ENCODE assay signal across 8 cellular contexts in genomic region chrX:48800574-48801280, GRCh38. TPM values are rescaled to one million over a fixed set of nuclear protein-coding genes. Genes with fewer than 3 reads are reported as not detected.
DNase-seq lines count a peak whose midpoint lies in the region; ATAC-seq and TF ChIP-seq lines count a peak whose summit lies in the region.

No MANE protein-coding gene starts in this region.

- no peaks in the 10 kb centered on the region for H3K9me3 Mint-ChIP-seq in CD8-positive, alpha-beta T cell

- H3K4me2 ChIP-seq in OCI-LY1 (ENCODE audit: low read length) (peak overlapping the region; percentile 99), neural cell (ENCODE audit: low read length) (peak overlapping the region; percentile 76)

- H3K4me3 ChIP-seq in CD8-positive, alpha-beta T cell (ENCODE audit: low read depth, low read length), result peak overlapping the region; percentile 46
- H3K4me3 ChIP-seq in OCI-LY1 (ENCODE audit: low read depth, low read length, poor library complexity, severe bottlenecking) (peak overlapping the region; percentile 83), ectodermal cell (ENCODE audit: insufficient read depth, low read depth, low read length) (peak overlapping the region; percentile 51), neural cell (ENCODE audit: low read length) (peak overlapping the region; percentile 77)

- POLR2A ChIA-PET in CD8-positive, alpha-beta T cell (lab: Charles Lee), result interaction anchor here (0.8 to 2.3 kb wide), 10 partner anchors 64 to 226 kb away, joined by 3 to 16 read pairs (median 6); partner anchors contain the start of genes GRIPAP1, PQBP1, RBM3 and SUV39H1

- peak; percentile 34 for TF ChIP-seq RAD21 in neural cell (conservative IDR thresholded peaks at IDR 0.05)

- H3K36me3 ChIP-seq in CD8-positive, alpha-beta T cell (ENCODE audit: insufficient read depth, low read length), result no peaks in the 10 kb centered on the region
- H3K36me3 ChIP-seq in OCI-LY1 (ENCODE audit: insufficient read depth, low read length), result no peaks in the 10 kb centered on the region
- H3K36me3 ChIP-seq in ectodermal cell (ENCODE audit: control insufficient read depth, insufficient read depth, low read length), result no peaks in the 10 kb centered on the region
- no peaks in the 10 kb centered on the region for H3K36me3 ChIP-seq in neural cell (ENCODE audit: insufficient read depth, low read length)

- intact Hi-C loops in CD8-positive, alpha-beta T cell (cut with DNase I, micrococcal nuclease), result loop anchor here (1.0 to 10.0 kb wide), 17 partner anchors 63 to 728 kb away; partner anchors contain the start of genes OTUD5 (in 2 of the 2), EBP (in 1 of the 2), FTSJ1 (in 1 of the 2) and PIM2 (in 1 of the 2)

- peak overlapping the region; percentile 94 for H3K4me3 Mint-ChIP-seq in CD8-positive, alpha-beta T cell

- no peaks in the 10 kb centered on the region for H3K9me2 ChIP-seq in OCI-LY1 (ENCODE audit: low read depth, low read length)
- no peaks in the 10 kb centered on the region for H3K9me2 ChIP-seq in neural cell (ENCODE audit: insufficient read depth, low read length)

- CTCF ChIA-PET in CD8-positive, alpha-beta T cell (lab: Charles Lee), result interaction anchor here (2.0 kb wide), 1 partner anchor 153 kb away, joined by 9 read pairs; no protein-coding TSS in a partner anchor

- no peaks in the 10 kb centered on the region for H3K79me2 ChIP-seq in OCI-LY1 (ENCODE audit: insufficient read depth, low read length)
- H3K79me2 ChIP-seq in neural cell (replicated peaks; ENCODE audit: insufficient read depth, low read length), result no peaks in the 10 kb centered on the region

- H3K36me3 Mint-ChIP-seq in CD8-positive, alpha-beta T cell, result peaks cover 22% of the 10 kb centered on the region

- peak overlapping the region; percentile 98 for H3K9ac ChIP-seq in OCI-LY1 (ENCODE audit: low read length)
- peak overlapping the region; percentile 81 for H3K9ac ChIP-seq in neural cell (ENCODE audit: low read length)

- 44 to 46% methylated on average over 17 of the region's 17 CpGs for WGBS in ectodermal cell, 2 experiments

- ATAC-seq in CD8-positive, alpha-beta T cell, result no peak
- ATAC-seq in GM18868 (IDR thresholded peaks at IDR 0.05; ENCODE audit: unreplicated experiment), result no peak

- peaks cover 13% of the 10 kb centered on the region for H3K4me1 ChIP-seq in CD8-positive, alpha-beta T cell (ENCODE audit: insufficient read depth, low read length)
- H3K4me1 ChIP-seq in OCI-LY1 (ENCODE audit: insufficient read depth, low read length, severe bottlenecking) (peaks cover 15% of the 10 kb centered on the region), ectodermal cell (ENCODE audit: control insufficient read depth, insufficient read depth, low read length) (no peaks in the 10 kb centered on the region)

- H3K9me3 ChIP-seq in CD8-positive, alpha-beta T cell (ENCODE audit: low read length), result no peaks in the 10 kb centered on the region
- H3K9me3 ChIP-seq in OCI-LY1 (ENCODE audit: low read length), result no peaks in the 10 kb centered on the region
- H3K9me3 ChIP-seq in ectodermal cell (ENCODE audit: control insufficient read depth, low read length), result no peaks in the 10 kb centered on the region
- no peaks in the 10 kb centered on the region for H3K9me3 ChIP-seq in neural cell (ENCODE audit: low read length)

- H2AFZ ChIP-seq in OCI-LY1 (ENCODE audit: low read length), result no peak overlapping the region
- H2AFZ ChIP-seq in neural cell (ENCODE audit: low read depth, low read length), result peak overlapping the region; percentile 65

- no peak for TF ChIP-seq EP300 in neural cell (conservative IDR thresholded peaks at IDR 0.05; ENCODE audit: poor library complexity, severe bottlenecking)

- no peaks in the 10 kb centered on the region for H3K27me3 Mint-ChIP-seq in CD8-positive, alpha-beta T cell (ENCODE audit: low read depth)

- peak overlapping the region; percentile 99 for H3K27ac Mint-ChIP-seq in CD8-positive, alpha-beta T cell

- DNase-seq in CD8-positive, alpha-beta T cell, result no peak
- DNase-seq in HT-29 (ENCODE audit: low spot score) (no peak), iPS-NIHi7 (ENCODE audit: extremely low spot score) (no peak), DMS53 treated with DMSO at 0.1 percent for 48 hours (lab: John Stamatoyannopoulos, UW; ENCODE audit: unreplicated experiment) (no peak)

- H3K27ac ChIP-seq in CD8-positive, alpha-beta T cell (ENCODE audit: low read depth, low read length), result peak overlapping the region; percentile 92
- peak overlapping the region; percentile 75 for H3K27ac ChIP-seq in OCI-LY1 (ENCODE audit: low read depth, low read length, poor library complexity, severe bottlenecking)
- H3K27ac ChIP-seq in ectodermal cell (ENCODE audit: insufficient read depth, low read depth, low read length, poor library complexity, severe bottlenecking), result peak overlapping the region; percentile 78
- H3K27ac ChIP-seq in neural cell (ENCODE audit: low read length), result peak overlapping the region; percentile 93

- H3K4me1 Mint-ChIP-seq in CD8-positive, alpha-beta T cell (ENCODE audit: low read depth), result peaks cover 17% of the 10 kb centered on the region

- no peaks in the 10 kb centered on the region for H3K27me3 ChIP-seq in CD8-positive, alpha-beta T cell (ENCODE audit: insufficient read depth, low read length)
- no peaks in the 10 kb centered on the region for H3K27me3 ChIP-seq in OCI-LY1 (ENCODE audit: insufficient read depth, low read length)
- H3K27me3 ChIP-seq in ectodermal cell (ENCODE audit: control insufficient read depth, insufficient read depth, low read length, poor library complexity, severe bottlenecking), result no peaks in the 10 kb centered on the region
- no peaks in the 10 kb centered on the region for H3K27me3 ChIP-seq in neural cell (ENCODE audit: insufficient read depth, low read depth, low read length)

- H3F3A ChIP-seq in OCI-LY1 (ENCODE audit: insufficient read depth, low read length), result no peaks in the 10 kb centered on the region
- H3F3A ChIP-seq in neural cell (ENCODE audit: insufficient read depth, low read length, poor library complexity, severe bottlenecking), result no peaks in the 10 kb centered on the region

- H4K20me1 ChIP-seq in OCI-LY1 (ENCODE audit: insufficient read depth, low read length) (no peaks in the 10 kb centered on the region), neural cell (ENCODE audit: insufficient read depth) (no peaks in the 10 kb centered on the region)

- TF ChIP-seq CTCF in CD8-positive, alpha-beta T cell (IDR thresholded peaks at IDR 0.05), result no peak
- TF ChIP-seq CTCF in OCI-LY1 (IDR thresholded peaks at IDR 0.05; ENCODE audit: low read length) (no peak), neural cell (IDR thresholded peaks at IDR 0.05; ENCODE audit: poor library complexity, severe bottlenecking) (no peak)

TF ChIP-seq in neural cell, 6 proteins besides CTCF, POLR2A, EP300 and RAD21 (continues in another document):
- TF ChIP-seq TAF1 (IDR thresholded peaks at IDR 0.05; ENCODE audit: low read depth) (no peak), SMC3 (conservative IDR thresholded peaks at IDR 0.05; ENCODE audit: poor library complexity) (peak; percentile 42)

RNA-seq across cellular contexts. Expression of gene HDAC6, which starts 1.1 kb away (rescaled TPM):
- 10 to 100 TPM; 73.8 to 80.7 TPM for total RNA-seq in CD8-positive, alpha-beta T cell
- 169 TPM for polyA plus RNA-seq in ectodermal cell (2013, experiment 1 of 4)
- 166 TPM for polyA plus RNA-seq in ectodermal cell (2013, experiment 2 of 4)
- polyA plus RNA-seq in ectodermal cell (2013, experiment 3 of 4), result 124 TPM
- polyA plus RNA-seq in ectodermal cell (2013, experiment 4 of 4), result 141 TPM
- 161 and 166 TPM in 2 replicates for polyA plus RNA-seq in neural cell
- polyA minus RNA-seq in neural cell, result 132 and 136 TPM in 2 replicates
- 60.6 and 65.2 TPM in 2 replicates for total RNA-seq in HT-29 (2014; rRNA removed; shearing (Covaris generic))

RNA-seq across cellular contexts. Expression of gene GATA1, which starts 14.3 kb away (rescaled TPM):
- not detected for total RNA-seq in CD8-positive, alpha-beta T cell
- polyA plus RNA-seq in ectodermal cell (2013, experiment 1 of 4), result not detected
- not detected for polyA plus RNA-seq in ectodermal cell (2013, experiment 2 of 4)
- not detected for polyA plus RNA-seq in ectodermal cell (2013, experiment 3 of 4)
- polyA plus RNA-seq in ectodermal cell (2013, experiment 4 of 4), result not detected
- not detected in 2 replicates for polyA plus RNA-seq in neural cell
- polyA minus RNA-seq in neural cell, result not detected in 2 replicates
- not detected in 2 replicates for total RNA-seq in HT-29 (2014; rRNA removed; shearing (Covaris generic))

RNA-seq across cellular contexts. Expression of gene ERAS, which starts 25.6 kb away (rescaled TPM):
- not detected for total RNA-seq in CD8-positive, alpha-beta T cell
- not detected for polyA plus RNA-seq in ectodermal cell (2013, experiment 1 of 4)
- 0.16 TPM for polyA plus RNA-seq in ectodermal cell (2013, experiment 2 of 4)
- polyA plus RNA-seq in ectodermal cell (2013, experiment 3 of 4), result not detected
- polyA plus RNA-seq in ectodermal cell (2013, experiment 4 of 4), result 0.16 TPM
- polyA plus RNA-seq in neural cell, result 3.2 and 3.6 TPM in 2 replicates
- polyA minus RNA-seq in neural cell, result not detected in 2 replicates
- not detected in 2 replicates for total RNA-seq in HT-29 (2014; rRNA removed; shearing (Covaris generic))

RNA-seq across cellular contexts. Expression of gene PCSK1N, which starts 34.7 kb away (rescaled TPM):
- 1 to 10 TPM; 4.4 to 4.9 TPM for total RNA-seq in CD8-positive, alpha-beta T cell
- polyA plus RNA-seq in ectodermal cell (2013, experiment 1 of 4), result 0.81 TPM
- polyA plus RNA-seq in ectodermal cell (2013, experiment 2 of 4), result 0.32 TPM
- polyA plus RNA-seq in ectodermal cell (2013, experiment 3 of 4), result 2.5 TPM
- polyA plus RNA-seq in ectodermal cell (2013, experiment 4 of 4), result 2.7 TPM
- polyA plus RNA-seq in neural cell, result 232 and 243 TPM in 2 replicates
- 145 and 156 TPM in 2 replicates for polyA minus RNA-seq in neural cell
- not detected in 2 replicates for total RNA-seq in HT-29 (2014; rRNA removed; shearing (Covaris generic))

RNA-seq across cellular contexts. Expression of gene GLOD5, which starts 39.2 kb away (rescaled TPM):
- total RNA-seq in CD8-positive, alpha-beta T cell, result not detected
- polyA plus RNA-seq in ectodermal cell (2013, experiment 1 of 4), result not detected
- polyA plus RNA-seq in ectodermal cell (2013, experiment 2 of 4), result not detected
- not detected for polyA plus RNA-seq in ectodermal cell (2013, experiment 3 of 4)
- polyA plus RNA-seq in ectodermal cell (2013, experiment 4 of 4), result not detected
- polyA plus RNA-seq in neural cell, result not detected in 2 replicates
- polyA minus RNA-seq in neural cell, result not detected in 2 replicates
- 0.63 TPM in 1 of 2 replicates, not detected in the other for total RNA-seq in HT-29 (2014; rRNA removed; shearing (Covaris generic))
